ENCODE assay signal across 10 cellular contexts in genomic region chr11:94926698-94927237, GRCh38. TPM values are rescaled to one million over a fixed set of nuclear protein-coding genes. Genes with fewer than 3 reads are reported as not detected.
DNase-seq lines count a peak whose midpoint lies in the region; ATAC-seq and TF ChIP-seq lines count a peak whose summit lies in the region.
"Had no signal": no experiment of that assay in that cellular context is flagged by ENCODE, and none has a peak within 500 bp of the region (broad histone marks: within the 10 kb centered on the region; RNA-seq: fewer than 3 reads in every experiment).

No MANE protein-coding gene starts in this region.

- peak overlapping the region; percentile 22 for H2AFZ ChIP-seq in neural progenitor cell (replicated peaks)

- no peak overlapping the region for H3K27ac ChIP-seq in neural progenitor cell
- H3K27ac ChIP-seq: KMS-11 had no signal

- peaks cover 2% of the 10 kb centered on the region for H3K4me1 ChIP-seq in NT2/D1 (ENCODE audit: insufficient read depth, insufficient read length)
- H3K4me1 ChIP-seq in neural progenitor cell = peaks cover 13% of the 10 kb centered on the region

- TF ChIP-seq CTCF in fibroblast of mammary gland (conservative IDR thresholded peaks at IDR 0.05; ENCODE audit: control insufficient read depth, insufficient read depth, low read depth, low read length) (no peak), neural progenitor cell (IDR thresholded peaks at IDR 0.05) (no peak)

- H3K4me1 Mint-ChIP-seq in neural progenitor cell = peaks cover 64% of the 10 kb centered on the region
- peaks cover 40% of the 10 kb centered on the region for H3K4me1 Mint-ChIP-seq in activated T-cell treated with anti-CD3 and anti-CD28 coated beads, Interleukin-2, amount 50 U/mL, for 24 hours (ENCODE audit: low read depth)

- H3K36me3 Mint-ChIP-seq in neural progenitor cell = no peaks in the 10 kb centered on the region
- H3K36me3 Mint-ChIP-seq in activated T-cell treated with anti-CD3 and anti-CD28 coated beads, Interleukin-2, amount 50 U/mL, for 24 hours (ENCODE audit: low read depth) = peaks cover 10% of the 10 kb centered on the region

- H3K4me2 ChIP-seq in neural progenitor cell = no peak overlapping the region
- H3K4me2 ChIP-seq: KMS-11 had no signal

- H4K20me1 ChIP-seq in neural progenitor cell (ENCODE audit: low read depth) = no peaks in the 10 kb centered on the region

- no peaks in the 10 kb centered on the region for H3K36me3 ChIP-seq in NT2/D1 (ENCODE audit: insufficient read depth, insufficient read length, low read length)
- no peaks in the 10 kb centered on the region for H3K36me3 ChIP-seq in neural progenitor cell

- no peaks in the 10 kb centered on the region for H3K9me3 ChIP-seq in NT2/D1 (ENCODE audit: insufficient read depth, low read length)
- H3K9me3 ChIP-seq in neural progenitor cell (ENCODE audit: low read depth) = no peaks in the 10 kb centered on the region

- H3K79me2 ChIP-seq in neural progenitor cell (ENCODE audit: low read depth) = no peaks in the 10 kb centered on the region

- H3K9me3 Mint-ChIP-seq in neural progenitor cell = no peaks in the 10 kb centered on the region
- H3K9me3 Mint-ChIP-seq in activated T-cell treated with anti-CD3 and anti-CD28 coated beads, Interleukin-2, amount 50 U/mL, for 24 hours = peaks cover 13% of the 10 kb centered on the region

- H3K27me3 ChIP-seq in NT2/D1 (ENCODE audit: insufficient read depth, insufficient read length) (no peaks in the 10 kb centered on the region), neural progenitor cell (no peaks in the 10 kb centered on the region)

- DNase-seq in ACHN (peak; percentile 5), NT2/D1 (ENCODE audit: low read depth, low spot score) (peak; percentile 23), fibroblast of mammary gland (ENCODE audit: low read depth) (peak; percentile 97), neural progenitor cell (ENCODE audit: low spot score) (no peak), NCI-H748 (lab: John Stamatoyannopoulos, UW; ENCODE audit: unreplicated experiment) (no peak)
- DNase-seq in activated CD8-positive, alpha-beta memory T cell treated with anti-CD3 and anti-CD28 coated beads for 24 hours = no peak
- DNase-seq in activated T-cell treated with anti-CD3 and anti-CD28 coated beads, Interleukin-2, amount 50 U/mL, for 24 hours = no peak
- DNase-seq: DND-41 had no signal

- H3K4me3 ChIP-seq in NT2/D1 (ENCODE audit: insufficient read length, low read depth) (no peak overlapping the region), fibroblast of mammary gland (ENCODE audit: control insufficient read depth, low read depth, low read length) (no peak overlapping the region), neural progenitor cell (no peak overlapping the region)

- H3F3A ChIP-seq in neural progenitor cell (ENCODE audit: low read depth) = no peaks in the 10 kb centered on the region

- H3K9ac ChIP-seq in NT2/D1 (ENCODE audit: insufficient read length, low read depth) (no peak overlapping the region), neural progenitor cell (no peak overlapping the region)
- H3K9ac ChIP-seq: KMS-11 had no signal

- H3K27me3 Mint-ChIP-seq in neural progenitor cell (ENCODE audit: insufficient read depth, low read depth) = peaks cover 2% of the 10 kb centered on the region
- no peaks in the 10 kb centered on the region for H3K27me3 Mint-ChIP-seq in activated T-cell treated with anti-CD3 and anti-CD28 coated beads, Interleukin-2, amount 50 U/mL, for 24 hours

- H3K4me3 Mint-ChIP-seq in neural progenitor cell = no peak overlapping the region
- no peak overlapping the region for H3K4me3 Mint-ChIP-seq in activated T-cell treated with anti-CD3 and anti-CD28 coated beads, Interleukin-2, amount 50 U/mL, for 24 hours

- no peak for ATAC-seq in GM19035 (IDR thresholded peaks at IDR 0.05; ENCODE audit: unreplicated experiment)

- in situ Hi-C loops in ACHN (cut with HindIII; ENCODE audit: low pct_ligation_motif_present, low pct_unique_long_range_greater_than_20kb, low sequenced_read_pairs) = no loop called here

- peak overlapping the region; percentile 80 for H3K27ac Mint-ChIP-seq in neural progenitor cell
- no peak overlapping the region for H3K27ac Mint-ChIP-seq in activated T-cell treated with anti-CD3 and anti-CD28 coated beads, Interleukin-2, amount 50 U/mL, for 24 hours

RNA-seq across cellular contexts. Expression of gene CWC15, which starts 46.6 kb away (rescaled TPM):
- 61.4 and 103 TPM in 2 replicates for total RNA-seq in neural progenitor cell (ENCODE audit: low replicate concordance)

RNA-seq across cellular contexts. Expression of gene KDM4D, which starts 46.7 kb away (rescaled TPM):
- 4.8 and 6.8 TPM in 2 replicates for total RNA-seq in neural progenitor cell (ENCODE audit: low replicate concordance)

Comparison
In these comparisons a context has a peak if more than half of its experiments do, and no peak if none do; other contexts are left out.
1. DNase-seq: peak in ACHN (single experiment), NT2/D1 (single experiment) and fibroblast of mammary gland (single experiment); none in neural progenitor cell (single experiment), NCI-H748 (single experiment), activated CD8-positive, alpha-beta memory T cell treated with anti-CD3 and anti-CD28 coated beads for 24 hours (single experiment) and activated T-cell treated with anti-CD3 and anti-CD28 coated beads, Interleukin-2, amount 50 U/mL, for 24 hours (single experiment).